ENCODE assay signal across 24 cellular contexts in genomic region chr5:53937467-53937866, GRCh38.
"Had no signal": no experiment of that assay in that cellular context is flagged by ENCODE, and none has a peak within 500 bp of the region (broad histone marks: within the 10 kb centered on the region; RNA-seq: fewer than 3 reads in every experiment).

No MANE protein-coding gene starts in this region.

- H3K4me1 ChIP-seq: SJCRH30 had no signal

- H3K4me3 ChIP-seq: MG63, SJCRH30 had no signal

- H3K36me3 ChIP-seq: MG63, SJCRH30 had no signal

- H3K27ac ChIP-seq: HL-60, RWPE1, SJCRH30 had no signal

- H3K27me3 ChIP-seq: MG63, SJCRH30 had no signal

- DNase-seq: IMR-90, Karpas-422, KG1, MG63, NCI-H1092, NCI-H1105 treated with DMSO at 0.1 percent for 48 hours, NCI-H1436, NCI-H187, NCI-H2029, NCI-H2081 treated with DMSO at 0.1 percent for 48 hours, NCI-H2171, NCI-H226, NCI-H446, NCI-H510A, NCI-H524 treated with DMSO at 0.1 percent for 48 hours, NCI-H69, NCI-H774, PC-3, SHP77 treated with DMSO at 0.1 percent for 48 hours, SJCRH30 had no signal

- H3K9me3 ChIP-seq: MG63, SJCRH30 had no signal

- ATAC-seq: Panc1, PC-3, SK-N-SH treated with all-trans-retinoic acid at 6 μM for 48 hours had no signal
